Comparison of ENCODE assay signal across 9 cellular contexts in the genomic region with DNA sequence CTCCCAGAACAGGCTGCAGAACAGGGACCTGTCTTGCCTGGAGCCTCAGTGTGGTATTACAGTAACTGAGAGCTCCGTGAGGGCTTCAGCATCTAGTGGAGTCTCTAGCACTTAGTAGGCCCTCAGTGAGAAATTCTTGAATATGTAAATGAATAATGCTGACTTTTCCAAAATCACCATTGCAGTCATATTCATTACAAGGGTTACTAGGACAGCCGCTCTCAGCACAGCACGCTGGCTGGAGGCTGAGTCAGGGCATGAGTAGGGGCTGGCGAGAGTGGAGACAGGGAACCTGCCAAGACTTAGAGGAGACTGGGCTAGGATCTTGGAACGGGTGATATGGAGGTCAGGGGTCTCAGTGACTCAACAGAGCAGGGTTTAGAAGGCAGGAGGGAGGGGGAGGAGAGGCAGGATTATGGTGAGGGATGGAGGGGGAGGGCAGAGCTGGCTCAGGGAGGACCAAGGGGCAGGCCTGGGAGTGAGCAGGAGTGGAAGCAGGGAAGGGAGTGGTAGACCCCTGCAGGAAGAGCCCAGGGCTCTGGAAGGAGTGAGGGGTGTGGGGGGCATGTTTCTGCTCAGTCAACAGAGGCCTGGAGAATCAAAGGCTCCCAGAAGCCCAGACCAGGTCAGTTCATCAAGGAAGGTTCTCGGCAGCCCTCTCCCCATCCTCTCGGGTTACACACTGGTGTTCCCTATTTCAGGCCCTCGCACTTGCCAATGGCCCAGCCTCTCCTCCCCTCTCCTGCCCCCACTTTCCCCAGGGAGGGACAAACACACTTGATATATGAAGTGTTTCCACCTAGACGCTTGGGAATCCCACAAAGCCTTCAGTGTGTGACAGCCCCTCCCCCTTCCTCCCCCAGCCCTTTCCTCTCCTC. TPM values are rescaled to one million over a fixed set of nuclear protein-coding genes. Genes with fewer than 3 reads are reported as not detected.
A peak's percentile ranks its signal among the peaks of the same experiment; 100 is the strongest.
DNase-seq lines count a peak whose midpoint lies in the region; ATAC-seq and TF ChIP-seq lines count a peak whose summit lies in the region.
"Had no signal": no experiment of that assay in that cellular context is flagged by ENCODE, and none has a peak within 500 bp of the region (broad histone marks: within the 10 kb centered on the region; RNA-seq: fewer than 3 reads in every experiment).

No MANE protein-coding gene starts in this region.

- WGBS in lung, 2 donors: 51 to 79% methylated on average over 7 to 9 of the region's 9 CpGs

- intact Hi-C loops in left ventricle myocardium inferior (cut with micrococcal nuclease) (no loop called here), breast epithelium (cut with DNase I; ENCODE audit: low total_unique reads) (no loop called here)

- H3K27me3 ChIP-seq in cardiac muscle cell (no peaks in the 10 kb centered on the region), left ventricle myocardium inferior (ENCODE audit: low read depth) (peaks cover 25% of the 10 kb centered on the region), breast epithelium (no peaks in the 10 kb centered on the region), lung (ENCODE audit: control insufficient read depth, insufficient read depth) (no peaks in the 10 kb centered on the region)

- H3K9me3 ChIP-seq in cardiac muscle cell (ENCODE audit: low read depth) (no peaks in the 10 kb centered on the region), left ventricle myocardium inferior (replicated peaks) (no peaks in the 10 kb centered on the region), breast epithelium (no peaks in the 10 kb centered on the region), lung (ENCODE audit: control insufficient read depth in 2 of 2, insufficient read depth in 1 of 2, low read length in 1 of 2) (peaks cover 0 to 3% of the 10 kb centered on the region in 2 donors)

- in situ Hi-C loops in GM13977 (cut with MboI; ENCODE audit: low pct_unique_long_range_greater_than_20kb, low sequenced_read_pairs, unreplicated experiment): no loop called here

- TF ChIP-seq CTCF in cardiac muscle cell (IDR thresholded peaks at IDR 0.05; ENCODE audit: low read depth, low read length): no peak
- no peak for TF ChIP-seq CTCF in left ventricle myocardium inferior (IDR thresholded peaks at IDR 0.05; ENCODE audit: borderline replicate concordance)
- TF ChIP-seq CTCF in breast epithelium (IDR thresholded peaks at IDR 0.05): no peak
- TF ChIP-seq CTCF in lung (IDR thresholded peaks at IDR 0.05; ENCODE audit: control extremely low read depth, extremely low read depth): no peak
- no peak for TF ChIP-seq CTCF in GM13977 (IDR thresholded peaks at IDR 0.05; ENCODE audit: extremely low read depth, insufficient read depth, missing control alignments)

- peak; percentile 73 for ATAC-seq in lung (ENCODE audit: insufficient read depth, low FRiP score)
- ATAC-seq in HG03571 (IDR thresholded peaks at IDR 0.05; ENCODE audit: unreplicated experiment): no peak
- ATAC-seq in GM18858 (IDR thresholded peaks at IDR 0.05; ENCODE audit: unreplicated experiment): no peak
- ATAC-seq in GM21619 (IDR thresholded peaks at IDR 0.05; ENCODE audit: unreplicated experiment): no peak

- peaks cover 13% of the 10 kb centered on the region for H3K4me1 ChIP-seq in cardiac muscle cell (ENCODE audit: low read depth)
- H3K4me1 ChIP-seq in left ventricle myocardium inferior: no peaks in the 10 kb centered on the region
- no peaks in the 10 kb centered on the region for H3K4me1 ChIP-seq in breast epithelium
- peaks cover 0 to 3% of the 10 kb centered on the region in 2 donors for H3K4me1 ChIP-seq in lung (ENCODE audit: control insufficient read depth in 2 of 2, insufficient read depth in 2 of 2, low read length in 2 of 2)

- DNase-seq in cardiac muscle cell (ENCODE audit: low read depth in 1 of 2, low spot score in 1 of 2): peak; percentile 40 to 98
- DNase-seq in left ventricle myocardium inferior: no peak
- peak in 1 of 2 donors; percentile 21 for DNase-seq in breast epithelium (ENCODE audit: low spot score in 2 of 2)
- DNase-seq in lung (ENCODE audit: low spot score): peak; percentile 69
- DNase-seq in GM13977 (ENCODE audit: low spot score): no peak
- DNase-seq: DMS 273 treated with DMSO at 0.1 percent for 48 hours had no signal

- no peak for TF ChIP-seq POLR2A in breast epithelium (IDR thresholded peaks at IDR 0.05)

- peak overlapping the region; percentile 59 for H3K27ac ChIP-seq in cardiac muscle cell
- no peak overlapping the region for H3K27ac ChIP-seq in left ventricle myocardium inferior (replicated peaks)
- peak overlapping the region; percentile 52 to 84 for H3K27ac ChIP-seq in breast epithelium
- no peak overlapping the region for H3K27ac ChIP-seq in lung (ENCODE audit: low read depth in 1 of 2, low read length in 1 of 2)

- H3K4me3 ChIP-seq in cardiac muscle cell (no peak overlapping the region), left ventricle myocardium inferior (no peak overlapping the region), breast epithelium (no peak overlapping the region), lung (no peak overlapping the region)

- H3K36me3 ChIP-seq in cardiac muscle cell (no peaks in the 10 kb centered on the region), left ventricle myocardium inferior (no peaks in the 10 kb centered on the region), breast epithelium (no peaks in the 10 kb centered on the region), lung (ENCODE audit: control insufficient read depth in 2 of 2, insufficient read depth in 2 of 2, low read length in 2 of 2) (no peaks in the 10 kb centered on the region)

RNA-seq across cellular contexts. Expression of gene FZD2, which starts 42.3 kb away (rescaled TPM):
- total RNA-seq in cardiac muscle cell (47.1 and 47.4 TPM in 2 replicates), left ventricle myocardium inferior (4.0 TPM), breast epithelium (1 to 10 TPM; 1.9 to 3.6 (median 3.0) TPM), lung (10 to 100 TPM in 1 of 2 donors, 1 to 10 TPM in 1; 8.3 to 14.1 TPM)
- polyA plus RNA-seq in cardiac muscle cell (51.5 and 63.4 TPM in 2 replicates), lung (1 to 10 TPM; 3.8 to 5.5 TPM)

RNA-seq across cellular contexts. Expression of gene MEIOC, which starts 56.7 kb away (rescaled TPM):
- total RNA-seq in cardiac muscle cell (0.21 and 0.46 TPM in 2 replicates), left ventricle myocardium inferior (not detected), breast epithelium (under 1 TPM in 1 of 3 donors, not detected in 2; under 0.01 TPM), lung (not detected)
- polyA plus RNA-seq in cardiac muscle cell (1.1 and 2.3 TPM in 2 replicates), lung (under 1 TPM; 0.02 to 0.08 TPM)

Comparison
In these comparisons a context has a peak if more than half of its experiments do, and no peak if none do; other contexts are left out.
1. DNase-seq: peak in cardiac muscle cell (2 of 2) and lung (single experiment); none in left ventricle myocardium inferior (single experiment) and GM13977 (single experiment).
2. H3K27ac ChIP-seq: peak in cardiac muscle cell (single experiment) and breast epithelium (2 of 2); none in left ventricle myocardium inferior (single experiment) and lung (0 of 2).